In the genomic region with DNA sequence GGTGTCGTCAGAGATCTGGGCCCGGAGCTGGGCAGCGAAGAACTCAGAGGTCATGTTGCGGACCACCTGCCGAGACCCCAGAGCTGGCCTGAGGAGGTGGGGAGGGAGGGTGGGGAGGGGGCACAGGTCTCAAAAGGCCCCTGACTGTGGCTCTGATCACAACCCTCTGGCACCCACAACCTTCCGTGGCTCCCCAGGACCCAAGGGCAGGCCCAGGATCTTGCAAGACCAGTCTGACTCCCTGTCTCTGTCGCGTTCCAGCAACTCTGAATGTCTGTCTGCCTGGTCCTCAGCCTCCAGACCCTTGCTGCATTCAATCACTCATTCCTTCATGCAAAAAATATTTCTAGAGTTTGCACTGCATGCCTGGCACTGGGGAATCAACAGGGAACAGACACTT, we compare ENCODE assay signal across 3 cellular contexts. TPM values are rescaled to one million over a fixed set of nuclear protein-coding genes. Genes with fewer than 3 reads are reported as not detected.
"Had no signal": no experiment of that assay in that cellular context is flagged by ENCODE, and none has a peak within 500 bp of the region (broad histone marks: within the 10 kb centered on the region; RNA-seq: fewer than 3 reads in every experiment).

No MANE protein-coding gene starts in this region.

RNA-seq across cellular contexts. Expression of a gene that starts 4.5 kb away (rescaled TPM):
- total RNA-seq: GM23338, H1, H4 had no signal
- polyA plus RNA-seq: GM23338 had no signal
